In the genomic region with DNA sequence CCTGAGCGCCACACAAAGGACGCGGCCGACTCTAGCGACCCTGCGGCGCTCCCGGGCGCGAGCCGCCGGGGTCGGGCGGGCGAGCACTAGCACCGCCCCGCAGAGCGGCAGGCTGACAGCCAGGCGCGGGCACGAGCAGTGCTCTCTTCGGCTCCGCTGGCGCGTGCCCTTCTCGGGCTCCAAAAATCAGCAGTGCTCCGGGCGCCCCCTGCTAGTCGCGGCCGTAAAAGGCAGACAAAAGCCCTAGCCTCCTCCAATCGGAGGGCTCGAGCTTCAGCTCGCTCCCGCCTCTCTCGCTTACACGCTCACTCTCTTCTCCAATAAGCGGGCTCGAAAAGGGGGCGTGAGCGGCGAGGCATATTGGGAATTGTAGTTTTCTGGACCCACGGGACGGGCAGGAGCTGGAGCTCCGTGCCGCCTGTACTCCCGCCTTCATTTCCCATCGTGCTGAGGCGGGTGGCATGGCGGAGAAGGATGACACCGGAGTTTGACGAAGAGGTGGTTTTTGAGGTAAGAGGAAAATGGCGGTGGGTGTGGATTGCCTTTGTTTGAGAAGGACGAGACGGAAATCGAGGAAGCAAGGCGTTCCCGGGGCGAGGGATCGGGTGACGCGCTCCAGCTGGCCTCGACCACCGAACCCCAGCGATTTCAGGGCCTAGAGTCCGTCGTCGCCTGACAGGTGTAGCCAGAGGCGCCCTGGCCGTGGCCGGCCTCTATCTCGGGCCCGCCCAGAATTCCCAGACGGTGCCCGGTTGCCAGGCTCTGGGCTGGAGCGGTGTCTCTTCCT, we compare ENCODE assay signal across 8 cellular contexts. TPM values are rescaled to one million over a fixed set of nuclear protein-coding genes. Genes with fewer than 3 reads are reported as not detected.
DNase-seq lines count a peak whose midpoint lies in the region; ATAC-seq, FAIRE-seq and TF ChIP-seq lines count a peak whose summit lies in the region.

A gene (minus strand): TSS at position 91 of the 787 bp plus-strand sequence. CDS start 227 bp downstream, outside the sequence.
A gene with protein sequence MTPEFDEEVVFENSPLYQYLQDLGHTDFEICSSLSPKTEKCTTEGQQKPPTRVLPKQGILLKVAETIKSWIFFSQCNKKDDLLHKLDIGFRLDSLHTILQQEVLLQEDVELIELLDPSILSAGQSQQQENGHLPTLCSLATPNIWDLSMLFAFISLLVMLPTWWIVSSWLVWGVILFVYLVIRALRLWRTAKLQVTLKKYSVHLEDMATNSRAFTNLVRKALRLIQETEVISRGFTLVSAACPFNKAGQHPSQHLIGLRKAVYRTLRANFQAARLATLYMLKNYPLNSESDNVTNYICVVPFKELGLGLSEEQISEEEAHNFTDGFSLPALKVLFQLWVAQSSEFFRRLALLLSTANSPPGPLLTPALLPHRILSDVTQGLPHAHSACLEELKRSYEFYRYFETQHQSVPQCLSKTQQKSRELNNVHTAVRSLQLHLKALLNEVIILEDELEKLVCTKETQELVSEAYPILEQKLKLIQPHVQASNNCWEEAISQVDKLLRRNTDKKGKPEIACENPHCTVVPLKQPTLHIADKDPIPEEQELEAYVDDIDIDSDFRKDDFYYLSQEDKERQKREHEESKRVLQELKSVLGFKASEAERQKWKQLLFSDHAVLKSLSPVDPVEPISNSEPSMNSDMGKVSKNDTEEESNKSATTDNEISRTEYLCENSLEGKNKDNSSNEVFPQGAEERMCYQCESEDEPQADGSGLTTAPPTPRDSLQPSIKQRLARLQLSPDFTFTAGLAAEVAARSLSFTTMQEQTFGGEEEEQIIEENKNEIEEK (plus strand): TSS at position 431 of the 787 bp plus-strand sequence. CDS start 44 bp downstream, at position 475.

- no peaks in the 10 kb centered on the region for H3K36me3 ChIP-seq in BJ (ENCODE audit: control insufficient read depth, insufficient read depth, low read length)

- ATAC-seq in HG03442 (IDR thresholded peaks at IDR 0.05; ENCODE audit: unreplicated experiment) = peak; percentile 94

- POLR2A ChIA-PET in BJ (lab: Charles Lee) = interaction anchor here (0.6 to 0.7 kb wide), 4 partner anchors 59 to 346 kb away, joined by 3 to 10 read pairs (median 5); a partner anchor contains a TSS

- peak within 1 kb of the TSS; percentile 81 for H3K4me3 ChIP-seq in BJ (ENCODE audit: low read depth, low read length)

- no peaks in the 10 kb centered on the region for H3K27me3 ChIP-seq in BJ (ENCODE audit: control insufficient read depth, insufficient read depth, low read length)

- CTCF ChIA-PET in BJ (lab: Yijun Ruan, JAX) = interaction anchor here (0.6 to 4.9 kb wide), 11 partner anchors 13 to 320 kb away, joined by 3 to 34 read pairs (median 4); no protein-coding TSS in a partner anchor

- peak; percentile 81 for FAIRE-seq in colon (lab: Jason Lieb, UNC)

- peak; percentile 65 for TF ChIP-seq CTCF in BJ (IDR thresholded peaks at IDR 0.05; ENCODE audit: insufficient read depth, low read depth, low read length)

- DNase-seq in BJ (ENCODE audit: low read depth) = peak; percentile 98
- peak; percentile 90 for DNase-seq in GM19238 (ENCODE audit: insufficient read length, low spot score)
- DNase-seq in NCI-H510A treated with DMSO at 0.1 percent for 48 hours (lab: John Stamatoyannopoulos, UW) = peak; percentile 98
- peak; percentile 96 to 98 for DNase-seq in activated CD4-positive, alpha-beta T cell treated with anti-CD3 and anti-CD28 coated beads for 4 hours
- DNase-seq in kidney glomerular epithelial cell (lab: John Stamatoyannopoulos, UW) = peak; percentile 98
- DNase-seq in stimulated activated CD4-positive, alpha-beta T cell treated with anti-CD3 and anti-CD28 coated beads, Interleukin-1b, Interleukin-23, amount 100 ng/mL, for 1 hour (ENCODE audit: low read depth in 2 of 2) = peak; percentile 87 to 91

RNA-seq across cellular contexts. Expression of the first gene that starts in this region (rescaled TPM):
- polyA plus RNA-seq in BJ (2011; rRNA removed) = 2.1 and 4.4 TPM in 2 replicates
- 4.5 and 4.9 TPM in 2 replicates for polyA minus RNA-seq in BJ (2011; rRNA and poly(A)+ RNA removed)

RNA-seq across cellular contexts. Expression of the second gene that starts in this region (rescaled TPM):
- 50.6 and 97.2 TPM in 2 replicates for polyA plus RNA-seq in BJ (2011; rRNA removed)
- polyA minus RNA-seq in BJ (2011; rRNA and poly(A)+ RNA removed) = 51.5 and 52.8 TPM in 2 replicates

Comparison
In these comparisons a context has a peak if more than half of its experiments do, and no peak if none do; other contexts are left out.
1. Peak in every context shown above with its lines: DNase-seq, ATAC-seq and H3K4me3 ChIP-seq.